11 cellular contexts compared by ENCODE assay signal in the genomic region with DNA sequence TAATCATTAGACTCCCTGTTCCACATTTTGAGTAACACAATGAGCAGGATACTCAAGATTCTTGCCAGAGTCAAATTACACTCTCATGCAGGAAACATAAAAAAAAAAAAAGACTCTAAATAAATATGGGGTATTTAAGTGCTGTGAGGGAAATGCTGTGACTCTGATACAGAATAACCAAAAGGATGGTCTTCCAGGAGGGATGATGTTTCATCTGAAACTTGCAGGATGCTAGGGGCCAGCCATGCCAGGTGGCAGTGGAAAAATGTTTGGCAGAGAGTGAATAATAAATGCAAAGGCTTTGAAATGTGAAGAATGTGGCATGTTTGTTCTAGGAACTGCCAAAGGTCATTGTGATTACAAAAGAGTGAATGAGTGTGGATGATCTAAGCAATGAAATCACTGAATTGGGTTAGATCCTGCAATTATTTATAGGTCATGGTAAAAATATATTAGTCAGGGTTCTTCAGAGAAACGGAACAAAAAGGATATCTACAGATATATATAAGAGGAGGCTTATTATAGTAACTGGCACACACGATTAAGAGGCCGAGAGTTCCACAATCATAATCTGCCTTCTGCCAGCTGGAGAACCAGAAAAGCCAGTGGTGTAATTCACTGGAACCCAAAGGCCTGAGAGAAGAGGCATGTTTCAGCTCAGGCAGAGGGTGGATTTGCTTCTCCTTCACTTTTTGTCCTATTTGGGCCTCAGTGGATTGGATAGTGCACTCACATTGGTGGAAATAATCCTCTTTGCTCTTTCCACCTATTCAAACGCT.
DNase-seq lines count a peak whose midpoint lies in the region; ATAC-seq, FAIRE-seq and TF ChIP-seq lines count a peak whose summit lies in the region.
"Had no signal": no experiment of that assay in that cellular context is flagged by ENCODE, and none has a peak within 500 bp of the region (broad histone marks: within the 10 kb centered on the region; RNA-seq: fewer than 3 reads in every experiment).

No MANE protein-coding gene starts in this region.

- H3K36me3 ChIP-seq in bronchial epithelial cell (ENCODE audit: control insufficient read depth, insufficient read depth, low read length) = no peaks in the 10 kb centered on the region
- no peaks in the 10 kb centered on the region for H3K36me3 ChIP-seq in right lobe of liver
- no peaks in the 10 kb centered on the region for H3K36me3 ChIP-seq in esophagus muscularis mucosa
- H3K36me3 ChIP-seq: tibial artery had no signal

- H3K4me1 ChIP-seq in right lobe of liver (peaks cover 0 to 15% (median 5%) of the 10 kb centered on the region in 4 donors), esophagus muscularis mucosa (peaks cover 0 to 7% (median 2%) of the 10 kb centered on the region in 4 donors)
- H3K4me1 ChIP-seq: tibial artery had no signal

- H3K9me3 ChIP-seq in right lobe of liver = no peaks in the 10 kb centered on the region
- no peaks in the 10 kb centered on the region for H3K9me3 ChIP-seq in esophagus muscularis mucosa
- H3K9me3 ChIP-seq: tibial artery had no signal

- no peak for TF ChIP-seq POLR2A in right lobe of liver (IDR thresholded peaks at IDR 0.05)
- TF ChIP-seq POLR2A in esophagus muscularis mucosa (IDR thresholded peaks at IDR 0.05; ENCODE audit: low read depth) = no peak

- intact Hi-C loops in right lobe of liver (cut with DNase I) (no loop called here), esophagus muscularis mucosa (cut with DNase I) (no loop called here)

- no peak for TF ChIP-seq EP300 in esophagus muscularis mucosa (IDR thresholded peaks at IDR 0.05)

- TF ChIP-seq CTCF in bronchial epithelial cell (IDR thresholded peaks at IDR 0.05; ENCODE audit: insufficient read depth, low read length, severe bottlenecking) (no peak), right lobe of liver (IDR thresholded peaks at IDR 0.05) (no peak), esophagus muscularis mucosa (IDR thresholded peaks at IDR 0.05) (no peak)

- H3K27me3 ChIP-seq in bronchial epithelial cell (ENCODE audit: control insufficient read depth, insufficient read depth, low read length) (no peaks in the 10 kb centered on the region), right lobe of liver (no peaks in the 10 kb centered on the region), esophagus muscularis mucosa (no peaks in the 10 kb centered on the region)
- H3K27me3 ChIP-seq: tibial artery had no signal

- ATAC-seq in right lobe of liver = peak; percentile 91 to 99 (median 96)
- no peak for ATAC-seq in GM18520 (IDR thresholded peaks at IDR 0.05; ENCODE audit: unreplicated experiment)

- FAIRE-seq in bronchial epithelial cell (lab: Jason Lieb, UNC) = no peak
- FAIRE-seq: small intestine had no signal

- H3K4me3 ChIP-seq in bronchial epithelial cell (ENCODE audit: low read depth, low read length) = no peak overlapping the region
- H3K4me3 ChIP-seq in right lobe of liver = no peak overlapping the region
- H3K4me3 ChIP-seq in esophagus muscularis mucosa = no peak overlapping the region
- H3K4me3 ChIP-seq: tibial artery had no signal

- WGBS in right lobe of liver (ENCODE audit: insufficient coverage, low coverage, low lambda C conversion rate, missing lambda C conversion rate) = 24% methylated on average over 4 of the region's 4 CpGs
- 47% methylated on average over 4 of the region's 4 CpGs for WGBS in esophagus muscularis mucosa

- H3K27ac ChIP-seq in right lobe of liver (peak overlapping the region; percentile 29 to 83 (median 48)), esophagus muscularis mucosa (replicated peaks in 1 of 4) (no peak overlapping the region)
- H3K27ac ChIP-seq: tibial artery had no signal

- DNase-seq in DMS153 (lab: John Stamatoyannopoulos, UW) (peak; percentile 65), NCI-H226 (peak; percentile 85), bronchial epithelial cell (ENCODE audit: low read depth) (peak; percentile 94), right lobe of liver (peak in 1 of 3 donors; percentile 37), amniotic stem cell (lab: John Stamatoyannopoulos, UW) (no peak), esophagus muscularis mucosa (ENCODE audit: extremely low spot score) (no peak)
- no peak for DNase-seq in activated CD4-positive, alpha-beta T cell treated with anti-CD3 and anti-CD28 coated beads, Interleukin-2, amount 50 U/mL, for 1 hour
- DNase-seq: activated CD4-positive, alpha-beta T cell treated with anti-CD3 and anti-CD28 coated beads, Interleukin-2, amount 50 U/mL, for 4 hours; small intestine; tibial artery had no signal

Comparison
In these comparisons a context has a peak if more than half of its experiments do, and no peak if none do; other contexts are left out.
1. DNase-seq: peak in DMS153 (single experiment), NCI-H226 (single experiment) and bronchial epithelial cell (single experiment); none in activated CD4-positive, alpha-beta T cell treated with anti-CD3 and anti-CD28 coated beads, Interleukin-2, amount 50 U/mL, for 1 hour (single experiment), amniotic stem cell (single experiment) and esophagus muscularis mucosa (single experiment).
2. H3K27ac ChIP-seq: peak in right lobe of liver (3 of 3); none in esophagus muscularis mucosa (0 of 4).